Comparison of ENCODE assay signal across 9 cellular contexts in genomic region chr3:69272537-69272936, GRCh38.
"Had no signal": no experiment of that assay in that cellular context is flagged by ENCODE, and none has a peak within 500 bp of the region (broad histone marks: within the 10 kb centered on the region; RNA-seq: fewer than 3 reads in every experiment).

No MANE protein-coding gene starts in this region.

- FAIRE-seq: H1, H54, HTR-8/SVneo, K562 had no signal

- DNase-seq: H9, HCEC 1CT, IMR-90, KG1 had no signal

- ATAC-seq: GM23338, K562 had no signal

- H3K4me3 ChIP-seq: GM23338, K562 had no signal
